31 cellular contexts compared by ENCODE assay signal in genomic region chr11:74520927-74521665, GRCh38. TPM values are rescaled to one million over a fixed set of nuclear protein-coding genes. Genes with fewer than 3 reads are reported as not detected.
"Had no signal": no experiment of that assay in that cellular context is flagged by ENCODE, and none has a peak within 500 bp of the region (broad histone marks: within the 10 kb centered on the region; RNA-seq: fewer than 3 reads in every experiment).

No MANE protein-coding gene starts in this region.

- H3K27me3 ChIP-seq: breast epithelium, dorsolateral prefrontal cortex, sigmoid colon, stomach, tibial nerve had no signal

- H3K9me3 Mint-ChIP-seq: activated naive CD4-positive, alpha-beta T cell treated with anti-CD3 and anti-CD28 coated beads, Interleukin-2, amount 50 U/mL, for 24 hours; central memory CD8-positive, alpha-beta T cell; effector memory CD8-positive, alpha-beta T cell; immature natural killer cell had no signal

- H3K9me3 ChIP-seq: sigmoid colon, stomach had no signal

- H3K27ac ChIP-seq: breast epithelium, sigmoid colon, stomach, tibial nerve had no signal

- H3K36me3 Mint-ChIP-seq: activated naive CD4-positive, alpha-beta T cell treated with anti-CD3 and anti-CD28 coated beads, Interleukin-2, amount 50 U/mL, for 24 hours; immature natural killer cell; memory B cell; naive thymus-derived CD4-positive, alpha-beta T cell; stimulated activated naive B cell treated with anti-CD40 and anti-IgM and Interleukin-4, amounts not matched to agents 10 μg/mL and 1 μg/mL and 100 μg/mL, for 72 hours had no signal

- ATAC-seq: activated CD8-positive, alpha-beta T cell treated with anti-CD3 and anti-CD28 coated beads for 36 hours; activated naive CD8-positive, alpha-beta T cell treated with anti-CD3 and anti-CD28 coated beads, Interleukin-2, amount 50 U/mL, for 24 hours; activated T-cell treated with anti-CD3 and anti-CD28 coated beads, Interleukin-2, amount 50 U/mL, for 4 hours; activated T-helper 17 cell treated with anti-CD3 and anti-CD28 coated beads, Interleukin-2, amount 50 U/mL, for 72 hours; effector memory CD8-positive, alpha-beta T cell; left ventricle myocardium superior; naive thymus-derived CD4-positive, alpha-beta T cell; SK-N-SH treated with all-trans-retinoic acid at 6 μM for 48 hours; stimulated activated naive B cell treated with anti-CD40 and anti-IgM and Interleukin-4, amounts not matched to agents 10 μg/mL and 1 μg/mL and 100 μg/mL, for 72 hours; T-helper 17 cell had no signal

- H3K4me3 ChIP-seq: breast epithelium, dorsolateral prefrontal cortex, sigmoid colon, stomach, tibial nerve had no signal

- H3K4me3 Mint-ChIP-seq: activated CD8-positive, alpha-beta T cell treated with anti-CD3 and anti-CD28 coated beads for 36 hours; activated naive CD4-positive, alpha-beta T cell treated with anti-CD3 and anti-CD28 coated beads, Interleukin-2, amount 50 U/mL, for 24 hours; activated naive CD8-positive, alpha-beta T cell treated with anti-CD3 and anti-CD28 coated beads, Interleukin-2, amount 50 U/mL, for 24 hours; activated T-cell treated with anti-CD3 and anti-CD28 coated beads, Interleukin-2, amount 50 U/mL, for 4 hours; activated T-helper 17 cell treated with anti-CD3 and anti-CD28 coated beads, Interleukin-2, amount 50 U/mL, for 72 hours; central memory CD8-positive, alpha-beta T cell; effector memory CD8-positive, alpha-beta T cell; immature natural killer cell; memory B cell; naive thymus-derived CD4-positive, alpha-beta T cell; neural crest cell; stimulated activated naive B cell treated with anti-CD40 and anti-IgM and Interleukin-4, amounts not matched to agents 10 μg/mL and 1 μg/mL and 100 μg/mL, for 72 hours; T-helper 17 cell had no signal

- H3K27ac Mint-ChIP-seq: activated CD8-positive, alpha-beta T cell treated with anti-CD3 and anti-CD28 coated beads for 36 hours; activated naive CD4-positive, alpha-beta T cell treated with anti-CD3 and anti-CD28 coated beads, Interleukin-2, amount 50 U/mL, for 24 hours; activated naive CD8-positive, alpha-beta T cell treated with anti-CD3 and anti-CD28 coated beads, Interleukin-2, amount 50 U/mL, for 24 hours; activated T-helper 17 cell treated with anti-CD3 and anti-CD28 coated beads, Interleukin-2, amount 50 U/mL, for 72 hours; effector memory CD8-positive, alpha-beta T cell; immature natural killer cell; memory B cell; stimulated activated naive B cell treated with anti-CD40 and anti-IgM and Interleukin-4, amounts not matched to agents 10 μg/mL and 1 μg/mL and 100 μg/mL, for 72 hours; T-helper 17 cell had no signal

- H3K36me3 ChIP-seq: breast epithelium, sigmoid colon, stomach, tibial nerve had no signal

- H3K4me1 ChIP-seq: breast epithelium, sigmoid colon, tibial nerve had no signal

- FAIRE-seq: colon, small intestine had no signal

- DNase-seq: activated CD4-positive, alpha-beta T cell treated with anti-CD3 and anti-CD28 coated beads, Interleukin-2, amount 50 U/mL, for 1 hour; activated CD4-positive, CD25-positive, alpha-beta regulatory T cell treated with anti-CD3 and anti-CD28 coated beads, Interleukin-2, amount 50 U/mL, for 72 hours; activated CD8-positive, alpha-beta T cell treated with anti-CD3 and anti-CD28 coated beads for 36 hours; activated gamma-delta T cell treated with Interleukin-2 at 50 U/mL for 16 hours; activated naive CD8-positive, alpha-beta T cell treated with anti-CD3 and anti-CD28 coated beads, Interleukin-2, amount 50 U/mL, for 24 hours; activated T-cell treated with anti-CD3 and anti-CD28 coated beads, Interleukin-2, amount 50 U/mL, for 4 hours; amygdala; dorsolateral prefrontal cortex; effector memory CD8-positive, alpha-beta T cell; hypothalamus; immature natural killer cell; left ventricle myocardium superior; midbrain; naive thymus-derived CD4-positive, alpha-beta T cell; occipital lobe; sigmoid colon; small intestine; stimulated activated CD4-positive, alpha-beta T cell treated with anti-CD3 and anti-CD28 coated beads, Interleukin-2, amount 100 ng/mL, for 24 hours; stimulated activated naive B cell treated with anti-CD40 and anti-IgM and Interleukin-4, amounts not matched to agents 10 μg/mL and 1 μg/mL and 100 μg/mL, for 72 hours; stomach; T-helper 17 cell; T1000 had no signal

- H3K4me1 Mint-ChIP-seq: activated naive CD4-positive, alpha-beta T cell treated with anti-CD3 and anti-CD28 coated beads, Interleukin-2, amount 50 U/mL, for 24 hours; activated naive CD8-positive, alpha-beta T cell treated with anti-CD3 and anti-CD28 coated beads, Interleukin-2, amount 50 U/mL, for 24 hours; activated T-helper 17 cell treated with anti-CD3 and anti-CD28 coated beads, Interleukin-2, amount 50 U/mL, for 72 hours; central memory CD8-positive, alpha-beta T cell; immature natural killer cell; memory B cell; naive thymus-derived CD4-positive, alpha-beta T cell; neural crest cell; stimulated activated naive B cell treated with anti-CD40 and anti-IgM and Interleukin-4, amounts not matched to agents 10 μg/mL and 1 μg/mL and 100 μg/mL, for 72 hours; T-helper 17 cell had no signal

RNA-seq across cellular contexts. Expression of gene KCNE3, which starts 53.7 kb away (rescaled TPM):
- total RNA-seq: activated CD8-positive, alpha-beta T cell treated with anti-CD3 and anti-CD28 coated beads for 36 hours; activated T-cell treated with anti-CD3 and anti-CD28 coated beads, Interleukin-2, amount 50 U/mL, for 4 hours; activated T-helper 17 cell treated with anti-CD3 and anti-CD28 coated beads, Interleukin-2, amount 50 U/mL, for 72 hours had no signal
- polyA plus RNA-seq: naive thymus-derived CD4-positive, alpha-beta T cell had no signal
